In genomic region chr13:65330287-65330686, GRCh38 we compare ENCODE assay signal across 1 cellular context.
TF ChIP-seq lines count a peak whose summit lies in the region.

No MANE protein-coding gene starts in this region.

TF ChIP-seq in H1, 55 proteins besides CTCF, POLR2A, EP300 and RAD21:
- TF ChIP-seq CHD1 (IDR thresholded peaks at IDR 0.05; ENCODE audit: low read depth, low read length), result no peak
